In genomic region chr3:148717918-148718317, GRCh38 we compare ENCODE assay signal across 30 cellular contexts. TPM values are rescaled to one million over a fixed set of nuclear protein-coding genes. Genes with fewer than 3 reads are reported as not detected.
"Had no signal": no experiment of that assay in that cellular context is flagged by ENCODE, and none has a peak within 500 bp of the region (broad histone marks: within the 10 kb centered on the region; RNA-seq: fewer than 3 reads in every experiment).

No MANE protein-coding gene starts in this region.

- H3K9me3 ChIP-seq: ascending aorta, gastroesophageal sphincter, left ventricle myocardium inferior, psoas muscle, right atrium auricular region, spleen, suprapubic skin, tibial artery had no signal

- H3K27me3 ChIP-seq: ascending aorta, brain microvascular endothelial cell, gastroesophageal sphincter, right atrium auricular region, spleen, suprapubic skin, tibial artery had no signal

- H3K79me2 ChIP-seq: parathyroid adenoma had no signal

- DNase-seq: activated CD4-positive, alpha-beta T cell treated with anti-CD3 and anti-CD28 coated beads for 48 hours; activated CD4-positive, alpha-beta T cell treated with anti-CD3 and anti-CD28 coated beads, Interleukin-2, amount 50 U/mL, for 48 hours; activated CD8-positive, alpha-beta memory T cell treated with anti-CD3 and anti-CD28 coated beads for 24 hours; activated effector memory CD4-positive, alpha-beta T cell treated with anti-CD3 and anti-CD28 coated beads, Interleukin-2, amount 50 U/mL, for 16 hours; activated naive CD4-positive, alpha-beta T cell treated with anti-CD3 and anti-CD28 coated beads, Interleukin-2, amount 10 ng/mL, durations not matched to agents 7 days and 5 days; activated naive CD8-positive, alpha-beta T cell treated with anti-CD3 and anti-CD28 coated beads, Interleukin-2, amount 10 ng/mL, durations not matched to agents 7 days and 5 days; brain microvascular endothelial cell; dorsolateral prefrontal cortex; effector memory CD4-positive, alpha-beta T cell; hypothalamus; immature natural killer cell; kidney glomerular epithelial cell; left ventricle myocardium inferior; mammary epithelial cell; naive thymus-derived CD4-positive, alpha-beta T cell; nucleus accumbens; psoas muscle; spleen; stimulated activated naive CD4-positive, alpha-beta T cell; T-helper 9 cell; tibial artery; WERI-Rb-1 had no signal

- H3K4me3 ChIP-seq: ascending aorta, coronary artery, dorsolateral prefrontal cortex, gastroesophageal sphincter, left ventricle myocardium inferior, psoas muscle, right atrium auricular region, spleen, suprapubic skin, tibial artery had no signal

- H3K27ac ChIP-seq: ascending aorta, brain microvascular endothelial cell, coronary artery, dorsolateral prefrontal cortex, gastroesophageal sphincter, left ventricle myocardium inferior, parathyroid adenoma, psoas muscle, right atrium auricular region, spleen, suprapubic skin, tibial artery, WERI-Rb-1 had no signal

- H3K36me3 ChIP-seq: ascending aorta, brain microvascular endothelial cell, gastroesophageal sphincter, left ventricle myocardium inferior, right atrium auricular region, spleen, suprapubic skin, tibial artery, WERI-Rb-1 had no signal

- H2AFZ ChIP-seq: parathyroid adenoma had no signal

- H3K4me1 ChIP-seq: ascending aorta, left ventricle myocardium inferior, parathyroid adenoma, psoas muscle, spleen, suprapubic skin, tibial artery had no signal

- ATAC-seq: activated CD4-positive, CD25-positive, alpha-beta regulatory T cell treated with anti-CD3 and anti-CD28 coated beads, Interleukin-2, amount 50 U/mL, for 24 hours; gastroesophageal sphincter; naive thymus-derived CD4-positive, alpha-beta T cell; psoas muscle had no signal

RNA-seq across cellular contexts. Expression of gene AGTR1, which starts 20.2 kb away (rescaled TPM):
- total RNA-seq: activated naive CD8-positive, alpha-beta T cell treated with anti-CD3 and anti-CD28 coated beads, Interleukin-2, amount 10 ng/mL, durations not matched to agents 7 days and 5 days; endothelial cell of umbilical vein; naive thymus-derived CD4-positive, alpha-beta T cell had no signal
- polyA plus RNA-seq: endothelial cell of umbilical vein; immature natural killer cell; mammary epithelial cell; naive thymus-derived CD4-positive, alpha-beta T cell had no signal
